Comparison of ENCODE assay signal across 1 cellular context in the genomic region with DNA sequence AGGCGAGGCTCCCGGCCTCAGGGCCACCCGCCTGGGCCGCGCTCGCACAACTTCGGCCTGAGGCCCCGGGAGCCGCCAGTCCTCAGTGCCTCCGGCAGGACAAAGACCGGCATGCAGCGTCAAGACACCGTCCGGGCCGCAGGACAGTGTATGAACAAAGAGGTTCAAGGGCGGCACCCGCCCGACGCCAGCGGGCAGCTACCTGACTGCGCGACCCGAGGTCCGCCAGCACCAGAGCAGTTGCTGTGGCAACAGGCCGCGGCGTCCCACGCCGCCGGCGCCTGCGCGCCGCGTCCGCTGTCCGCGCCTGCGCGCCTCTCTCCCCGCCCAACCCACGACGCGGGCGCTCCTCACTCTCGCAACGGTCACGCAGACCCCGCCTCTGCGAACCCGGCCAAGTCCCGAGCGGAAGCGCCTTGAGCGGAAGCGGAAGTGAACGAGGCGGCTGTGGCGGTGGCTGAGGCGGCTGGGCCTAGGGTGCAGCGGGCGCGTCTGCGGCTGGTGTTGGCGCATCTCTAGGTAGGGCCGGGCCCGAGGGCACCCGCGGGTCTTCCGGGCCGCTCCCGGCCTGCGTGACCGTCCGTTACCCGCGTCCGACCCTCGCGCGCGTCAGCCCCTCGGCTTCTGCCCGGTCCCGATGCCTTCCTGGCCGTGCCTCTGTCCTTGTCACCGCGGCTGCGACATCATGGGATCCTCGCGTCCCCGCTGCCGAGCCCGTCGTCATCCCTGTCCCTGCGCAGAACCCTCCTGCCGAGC.
TF ChIP-seq lines count a peak whose summit lies in the region.

Gene FAM120B, plus strand, starts transcription at position 435 of the 756 bp plus-strand sequence. CDS start 10,633 bp downstream, outside the sequence.

TF ChIP-seq in WTC11, 78 proteins besides CTCF, POLR2A, EP300 and RAD21 (continued from another document and continues in another):
- TF ChIP-seq PREB (CRISPR knock-in tag; IDR thresholded peaks at IDR 0.05; ENCODE audit: borderline replicate concordance) (peak; percentile 93), SOX15 (CRISPR knock-in tag; IDR thresholded peaks at IDR 0.05) (no peak), SMAD3 (CRISPR knock-in tag; IDR thresholded peaks at IDR 0.05; ENCODE audit: borderline replicate concordance) (no peak; the same call in 1 of the 2 replicates), ATF1 (CRISPR knock-in tag; IDR thresholded peaks at IDR 0.05) (no peak), E2F1 (CRISPR knock-in tag; IDR thresholded peaks at IDR 0.05) (peak; percentile 19), FOXJ3 (CRISPR knock-in tag; IDR thresholded peaks at IDR 0.05; ENCODE audit: borderline replicate concordance) (no peak), TEAD1 (CRISPR knock-in tag; IDR thresholded peaks at IDR 0.05) (no peak), ZNF512 (CRISPR knock-in tag; IDR thresholded peaks at IDR 0.05; ENCODE audit: borderline replicate concordance) (peak; percentile 44; the same call in 1 of the 2 replicates), TEAD4 (CRISPR knock-in tag; IDR thresholded peaks at IDR 0.05) (no peak; the same call in 1 of the 2 replicates), ESRRA (CRISPR knock-in tag; IDR thresholded peaks at IDR 0.05; ENCODE audit: borderline replicate concordance) (peak; percentile 78; the same call in 1 of the 2 replicates), MYBL2 (CRISPR knock-in tag; IDR thresholded peaks at IDR 0.05) (peak; percentile 42; the same call in 1 of the 2 replicates), E2F4 (CRISPR knock-in tag; IDR thresholded peaks at IDR 0.05; ENCODE audit: borderline replicate concordance, low read depth) (no peak; the same call in 1 of the 2 replicates), ZNF219 (CRISPR knock-in tag; IDR thresholded peaks at IDR 0.05; ENCODE audit: borderline replicate concordance) (0 out of 2 replicates have a peak, but pooled peaks have one; percentile 72), ZNF396 (CRISPR knock-in tag; IDR thresholded peaks at IDR 0.05; ENCODE audit: borderline replicate concordance) (no peak), ZNF138 (CRISPR knock-in tag; conservative IDR thresholded peaks at IDR 0.05) (no peak), ZBTB21 (CRISPR knock-in tag; IDR thresholded peaks at IDR 0.05; ENCODE audit: borderline replicate concordance) (no peak), ETV6 (CRISPR knock-in tag; IDR thresholded peaks at IDR 0.05) (peak; percentile 87), OVOL2 (CRISPR knock-in tag; IDR thresholded peaks at IDR 0.05; ENCODE audit: borderline replicate concordance) (no peak)
- TF ChIP-seq, protein P1, sequence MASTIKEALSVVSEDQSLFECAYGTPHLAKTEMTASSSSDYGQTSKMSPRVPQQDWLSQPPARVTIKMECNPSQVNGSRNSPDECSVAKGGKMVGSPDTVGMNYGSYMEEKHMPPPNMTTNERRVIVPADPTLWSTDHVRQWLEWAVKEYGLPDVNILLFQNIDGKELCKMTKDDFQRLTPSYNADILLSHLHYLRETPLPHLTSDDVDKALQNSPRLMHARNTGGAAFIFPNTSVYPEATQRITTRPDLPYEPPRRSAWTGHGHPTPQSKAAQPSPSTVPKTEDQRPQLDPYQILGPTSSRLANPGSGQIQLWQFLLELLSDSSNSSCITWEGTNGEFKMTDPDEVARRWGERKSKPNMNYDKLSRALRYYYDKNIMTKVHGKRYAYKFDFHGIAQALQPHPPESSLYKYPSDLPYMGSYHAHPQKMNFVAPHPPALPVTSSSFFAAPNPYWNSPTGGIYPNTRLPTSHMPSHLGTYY (CRISPR knock-in tag; IDR thresholded peaks at IDR 0.05): no peak
- TF ChIP-seq, protein P2, sequence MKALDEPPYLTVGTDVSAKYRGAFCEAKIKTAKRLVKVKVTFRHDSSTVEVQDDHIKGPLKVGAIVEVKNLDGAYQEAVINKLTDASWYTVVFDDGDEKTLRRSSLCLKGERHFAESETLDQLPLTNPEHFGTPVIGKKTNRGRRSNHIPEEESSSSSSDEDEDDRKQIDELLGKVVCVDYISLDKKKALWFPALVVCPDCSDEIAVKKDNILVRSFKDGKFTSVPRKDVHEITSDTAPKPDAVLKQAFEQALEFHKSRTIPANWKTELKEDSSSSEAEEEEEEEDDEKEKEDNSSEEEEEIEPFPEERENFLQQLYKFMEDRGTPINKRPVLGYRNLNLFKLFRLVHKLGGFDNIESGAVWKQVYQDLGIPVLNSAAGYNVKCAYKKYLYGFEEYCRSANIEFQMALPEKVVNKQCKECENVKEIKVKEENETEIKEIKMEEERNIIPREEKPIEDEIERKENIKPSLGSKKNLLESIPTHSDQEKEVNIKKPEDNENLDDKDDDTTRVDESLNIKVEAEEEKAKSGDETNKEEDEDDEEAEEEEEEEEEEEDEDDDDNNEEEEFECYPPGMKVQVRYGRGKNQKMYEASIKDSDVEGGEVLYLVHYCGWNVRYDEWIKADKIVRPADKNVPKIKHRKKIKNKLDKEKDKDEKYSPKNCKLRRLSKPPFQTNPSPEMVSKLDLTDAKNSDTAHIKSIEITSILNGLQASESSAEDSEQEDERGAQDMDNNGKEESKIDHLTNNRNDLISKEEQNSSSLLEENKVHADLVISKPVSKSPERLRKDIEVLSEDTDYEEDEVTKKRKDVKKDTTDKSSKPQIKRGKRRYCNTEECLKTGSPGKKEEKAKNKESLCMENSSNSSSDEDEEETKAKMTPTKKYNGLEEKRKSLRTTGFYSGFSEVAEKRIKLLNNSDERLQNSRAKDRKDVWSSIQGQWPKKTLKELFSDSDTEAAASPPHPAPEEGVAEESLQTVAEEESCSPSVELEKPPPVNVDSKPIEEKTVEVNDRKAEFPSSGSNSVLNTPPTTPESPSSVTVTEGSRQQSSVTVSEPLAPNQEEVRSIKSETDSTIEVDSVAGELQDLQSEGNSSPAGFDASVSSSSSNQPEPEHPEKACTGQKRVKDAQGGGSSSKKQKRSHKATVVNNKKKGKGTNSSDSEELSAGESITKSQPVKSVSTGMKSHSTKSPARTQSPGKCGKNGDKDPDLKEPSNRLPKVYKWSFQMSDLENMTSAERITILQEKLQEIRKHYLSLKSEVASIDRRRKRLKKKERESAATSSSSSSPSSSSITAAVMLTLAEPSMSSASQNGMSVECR (CRISPR knock-in tag; IDR thresholded peaks at IDR 0.05; ENCODE audit: borderline replicate concordance): no peak; the same call in 1 of the 2 replicates
- TF ChIP-seq, protein P3, sequence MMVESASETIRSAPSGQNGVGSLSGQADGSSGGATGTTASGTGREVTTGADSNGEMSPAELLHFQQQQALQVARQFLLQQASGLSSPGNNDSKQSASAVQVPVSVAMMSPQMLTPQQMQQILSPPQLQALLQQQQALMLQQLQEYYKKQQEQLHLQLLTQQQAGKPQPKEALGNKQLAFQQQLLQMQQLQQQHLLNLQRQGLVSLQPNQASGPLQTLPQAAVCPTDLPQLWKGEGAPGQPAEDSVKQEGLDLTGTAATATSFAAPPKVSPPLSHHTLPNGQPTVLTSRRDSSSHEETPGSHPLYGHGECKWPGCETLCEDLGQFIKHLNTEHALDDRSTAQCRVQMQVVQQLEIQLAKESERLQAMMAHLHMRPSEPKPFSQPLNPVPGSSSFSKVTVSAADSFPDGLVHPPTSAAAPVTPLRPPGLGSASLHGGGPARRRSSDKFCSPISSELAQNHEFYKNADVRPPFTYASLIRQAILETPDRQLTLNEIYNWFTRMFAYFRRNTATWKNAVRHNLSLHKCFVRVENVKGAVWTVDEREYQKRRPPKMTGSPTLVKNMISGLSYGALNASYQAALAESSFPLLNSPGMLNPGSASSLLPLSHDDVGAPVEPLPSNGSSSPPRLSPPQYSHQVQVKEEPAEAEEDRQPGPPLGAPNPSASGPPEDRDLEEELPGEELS (CRISPR knock-in tag; IDR thresholded peaks at IDR 0.05): no peak; the same call in none of the 2 replicates
- TF ChIP-seq, protein P4, sequence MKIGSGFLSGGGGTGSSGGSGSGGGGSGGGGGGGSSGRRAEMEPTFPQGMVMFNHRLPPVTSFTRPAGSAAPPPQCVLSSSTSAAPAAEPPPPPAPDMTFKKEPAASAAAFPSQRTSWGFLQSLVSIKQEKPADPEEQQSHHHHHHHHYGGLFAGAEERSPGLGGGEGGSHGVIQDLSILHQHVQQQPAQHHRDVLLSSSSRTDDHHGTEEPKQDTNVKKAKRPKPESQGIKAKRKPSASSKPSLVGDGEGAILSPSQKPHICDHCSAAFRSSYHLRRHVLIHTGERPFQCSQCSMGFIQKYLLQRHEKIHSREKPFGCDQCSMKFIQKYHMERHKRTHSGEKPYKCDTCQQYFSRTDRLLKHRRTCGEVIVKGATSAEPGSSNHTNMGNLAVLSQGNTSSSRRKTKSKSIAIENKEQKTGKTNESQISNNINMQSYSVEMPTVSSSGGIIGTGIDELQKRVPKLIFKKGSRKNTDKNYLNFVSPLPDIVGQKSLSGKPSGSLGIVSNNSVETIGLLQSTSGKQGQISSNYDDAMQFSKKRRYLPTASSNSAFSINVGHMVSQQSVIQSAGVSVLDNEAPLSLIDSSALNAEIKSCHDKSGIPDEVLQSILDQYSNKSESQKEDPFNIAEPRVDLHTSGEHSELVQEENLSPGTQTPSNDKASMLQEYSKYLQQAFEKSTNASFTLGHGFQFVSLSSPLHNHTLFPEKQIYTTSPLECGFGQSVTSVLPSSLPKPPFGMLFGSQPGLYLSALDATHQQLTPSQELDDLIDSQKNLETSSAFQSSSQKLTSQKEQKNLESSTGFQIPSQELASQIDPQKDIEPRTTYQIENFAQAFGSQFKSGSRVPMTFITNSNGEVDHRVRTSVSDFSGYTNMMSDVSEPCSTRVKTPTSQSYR (CRISPR knock-in tag; IDR thresholded peaks at IDR 0.05): no peak; the same call in 1 of the 2 replicates
- TF ChIP-seq, protein P5, sequence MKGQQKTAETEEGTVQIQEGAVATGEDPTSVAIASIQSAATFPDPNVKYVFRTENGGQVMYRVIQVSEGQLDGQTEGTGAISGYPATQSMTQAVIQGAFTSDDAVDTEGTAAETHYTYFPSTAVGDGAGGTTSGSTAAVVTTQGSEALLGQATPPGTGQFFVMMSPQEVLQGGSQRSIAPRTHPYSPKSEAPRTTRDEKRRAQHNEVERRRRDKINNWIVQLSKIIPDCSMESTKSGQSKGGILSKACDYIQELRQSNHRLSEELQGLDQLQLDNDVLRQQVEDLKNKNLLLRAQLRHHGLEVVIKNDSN (CRISPR knock-in tag; IDR thresholded peaks at IDR 0.05): no peak
- TF ChIP-seq, protein P6, sequence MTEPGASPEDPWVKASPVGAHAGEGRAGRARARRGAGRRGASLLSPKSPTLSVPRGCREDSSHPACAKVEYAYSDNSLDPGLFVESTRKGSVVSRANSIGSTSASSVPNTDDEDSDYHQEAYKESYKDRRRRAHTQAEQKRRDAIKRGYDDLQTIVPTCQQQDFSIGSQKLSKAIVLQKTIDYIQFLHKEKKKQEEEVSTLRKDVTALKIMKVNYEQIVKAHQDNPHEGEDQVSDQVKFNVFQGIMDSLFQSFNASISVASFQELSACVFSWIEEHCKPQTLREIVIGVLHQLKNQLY (CRISPR knock-in tag; IDR thresholded peaks at IDR 0.05): no peak
- TF ChIP-seq, protein P7, sequence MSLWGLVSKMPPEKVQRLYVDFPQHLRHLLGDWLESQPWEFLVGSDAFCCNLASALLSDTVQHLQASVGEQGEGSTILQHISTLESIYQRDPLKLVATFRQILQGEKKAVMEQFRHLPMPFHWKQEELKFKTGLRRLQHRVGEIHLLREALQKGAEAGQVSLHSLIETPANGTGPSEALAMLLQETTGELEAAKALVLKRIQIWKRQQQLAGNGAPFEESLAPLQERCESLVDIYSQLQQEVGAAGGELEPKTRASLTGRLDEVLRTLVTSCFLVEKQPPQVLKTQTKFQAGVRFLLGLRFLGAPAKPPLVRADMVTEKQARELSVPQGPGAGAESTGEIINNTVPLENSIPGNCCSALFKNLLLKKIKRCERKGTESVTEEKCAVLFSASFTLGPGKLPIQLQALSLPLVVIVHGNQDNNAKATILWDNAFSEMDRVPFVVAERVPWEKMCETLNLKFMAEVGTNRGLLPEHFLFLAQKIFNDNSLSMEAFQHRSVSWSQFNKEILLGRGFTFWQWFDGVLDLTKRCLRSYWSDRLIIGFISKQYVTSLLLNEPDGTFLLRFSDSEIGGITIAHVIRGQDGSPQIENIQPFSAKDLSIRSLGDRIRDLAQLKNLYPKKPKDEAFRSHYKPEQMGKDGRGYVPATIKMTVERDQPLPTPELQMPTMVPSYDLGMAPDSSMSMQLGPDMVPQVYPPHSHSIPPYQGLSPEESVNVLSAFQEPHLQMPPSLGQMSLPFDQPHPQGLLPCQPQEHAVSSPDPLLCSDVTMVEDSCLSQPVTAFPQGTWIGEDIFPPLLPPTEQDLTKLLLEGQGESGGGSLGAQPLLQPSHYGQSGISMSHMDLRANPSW (CRISPR knock-in tag; conservative IDR thresholded peaks at IDR 0.05; ENCODE audit: low read depth): no peak
- TF ChIP-seq, protein P8, sequence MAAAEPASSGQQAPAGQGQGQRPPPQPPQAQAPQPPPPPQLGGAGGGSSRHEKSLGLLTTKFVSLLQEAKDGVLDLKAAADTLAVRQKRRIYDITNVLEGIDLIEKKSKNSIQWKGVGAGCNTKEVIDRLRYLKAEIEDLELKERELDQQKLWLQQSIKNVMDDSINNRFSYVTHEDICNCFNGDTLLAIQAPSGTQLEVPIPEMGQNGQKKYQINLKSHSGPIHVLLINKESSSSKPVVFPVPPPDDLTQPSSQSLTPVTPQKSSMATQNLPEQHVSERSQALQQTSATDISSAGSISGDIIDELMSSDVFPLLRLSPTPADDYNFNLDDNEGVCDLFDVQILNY (CRISPR knock-in tag; IDR thresholded peaks at IDR 0.05): peak; percentile 36; the same call in 1 of the 2 replicates
